In genomic region chr16:68230956-68231355, GRCh38 we compare ENCODE assay signal across 19 cellular contexts. TPM values are rescaled to one million over a fixed set of nuclear protein-coding genes. Genes with fewer than 3 reads are reported as not detected.
"Had no signal": no experiment of that assay in that cellular context is flagged by ENCODE, and none has a peak within 500 bp of the region (broad histone marks: within the 10 kb centered on the region; RNA-seq: fewer than 3 reads in every experiment).

No MANE protein-coding gene starts in this region.

- H3K27ac Mint-ChIP-seq: activated CD8-positive, alpha-beta memory T cell treated with anti-CD3 and anti-CD28 coated beads, Interleukin-2, amount 10 ng/mL, durations not matched to agents 7 days and 5 days; endodermal cell; WTC11 had no signal

- H3K27me3 Mint-ChIP-seq: activated CD8-positive, alpha-beta memory T cell treated with anti-CD3 and anti-CD28 coated beads, Interleukin-2, amount 10 ng/mL, durations not matched to agents 7 days and 5 days had no signal

- H3K27me3 ChIP-seq: breast epithelium, transverse colon had no signal

- H3K4me1 ChIP-seq: breast epithelium had no signal

- DNase-seq: activated CD4-positive, alpha-beta T cell treated with anti-CD3 and anti-CD28 coated beads, Interleukin-2, amount 50 U/mL, for 1 hour; activated CD8-positive, alpha-beta memory T cell treated with anti-CD3 and anti-CD28 coated beads, Interleukin-2, amount 10 ng/mL, durations not matched to agents 7 days and 5 days; activated T-cell treated with anti-CD3 and anti-CD28 coated beads, Interleukin-2, amount 50 U/mL, for 48 hours; left colon; lower lobe of right lung; retina; Right ventricle myocardium superior; stimulated activated CD4-positive, alpha-beta T cell treated with anti-CD3 and anti-CD28 coated beads, Interleukin-15, amount 100 ng/mL, for 24 hours; stimulated activated CD4-positive, alpha-beta T cell treated with anti-CD3 and anti-CD28 coated beads, Interleukin-4, amount 100 ng/mL, for 1 hour; stimulated activated naive CD4-positive, alpha-beta T cell treated with Interleukin-2 at 50 U/mL for 16 hours; transverse colon had no signal

- H3K9me3 ChIP-seq: breast epithelium, lower lobe of right lung, transverse colon had no signal

- H3K4me3 Mint-ChIP-seq: activated CD8-positive, alpha-beta memory T cell treated with anti-CD3 and anti-CD28 coated beads, Interleukin-2, amount 10 ng/mL, durations not matched to agents 7 days and 5 days; endodermal cell; WTC11 had no signal

- H3K27ac ChIP-seq: lower lobe of right lung, parathyroid adenoma, skin epidermis, transverse colon had no signal

- H3K9me3 Mint-ChIP-seq: endodermal cell, WTC11 had no signal

- H2AFZ ChIP-seq: parathyroid adenoma had no signal

- H3K4me3 ChIP-seq: breast epithelium, lower lobe of right lung, skin epidermis, transverse colon had no signal

- H3K9ac ChIP-seq: parathyroid adenoma had no signal

- ATAC-seq: activated CD8-positive, alpha-beta memory T cell treated with anti-CD3 and anti-CD28 coated beads, Interleukin-2, amount 10 ng/mL, durations not matched to agents 7 days and 5 days; left colon; lower lobe of right lung; SK-N-SH treated with all-trans-retinoic acid at 6 μM for 48 hours; WTC11 had no signal

- H3K36me3 ChIP-seq: breast epithelium, transverse colon had no signal

RNA-seq across cellular contexts. Expression of gene ESRP2, which starts 5.0 kb away (rescaled TPM):
- total RNA-seq: activated CD8-positive, alpha-beta memory T cell treated with anti-CD3 and anti-CD28 coated beads, Interleukin-2, amount 10 ng/mL, durations not matched to agents 7 days and 5 days; frontal cortex; T-helper 1 cell treated with Interleukin-12 subunit alpha and Interleukin-12 subunit beta and Interleukin-4 antibody, amounts not matched to agents 30 ng/mL and 1 ng/mL, for 36 hours had no signal
